ENCODE assay signal across 23 cellular contexts in genomic region chr10:3901370-3901769, GRCh38.
DNase-seq lines count a peak whose midpoint lies in the region; ATAC-seq and TF ChIP-seq lines count a peak whose summit lies in the region.
"Had no signal": no experiment of that assay in that cellular context is flagged by ENCODE, and none has a peak within 500 bp of the region (broad histone marks: within the 10 kb centered on the region; RNA-seq: fewer than 3 reads in every experiment).

No MANE protein-coding gene starts in this region.

- H3K4me3 Mint-ChIP-seq in activated T-cell treated with anti-CD3 and anti-CD28 coated beads, Interleukin-2, amount 50 U/mL, for 72 hours, result peak overlapping the region in 1 of 2 donors; percentile 70
- no peak overlapping the region for H3K4me3 Mint-ChIP-seq in activated T-cell treated with anti-CD3 and anti-CD28 coated beads, Interleukin-2, amount 50 U/mL, for 4 hours
- peak overlapping the region in 2 of 4 donors; percentile 34 to 63 for H3K4me3 Mint-ChIP-seq in IgD-negative memory B cell
- no peak overlapping the region for H3K4me3 Mint-ChIP-seq in activated naive CD8-positive, alpha-beta T cell treated with anti-CD3 and anti-CD28 coated beads, Interleukin-2, amount 50 U/mL, for 24 hours
- H3K4me3 Mint-ChIP-seq: neural progenitor cell had no signal

- peaks cover 2 to 3% of the 10 kb centered on the region in 2 donors for H3K36me3 Mint-ChIP-seq in activated T-cell treated with anti-CD3 and anti-CD28 coated beads, Interleukin-2, amount 50 U/mL, for 72 hours (ENCODE audit: insufficient read depth in 2 of 2)
- H3K36me3 Mint-ChIP-seq in activated T-cell treated with anti-CD3 and anti-CD28 coated beads, Interleukin-2, amount 50 U/mL, for 4 hours (ENCODE audit: insufficient read depth), result no peaks in the 10 kb centered on the region
- H3K36me3 Mint-ChIP-seq in IgD-negative memory B cell, result peaks cover 3% of the 10 kb centered on the region
- no peaks in the 10 kb centered on the region for H3K36me3 Mint-ChIP-seq in activated naive CD8-positive, alpha-beta T cell treated with anti-CD3 and anti-CD28 coated beads, Interleukin-2, amount 50 U/mL, for 24 hours (ENCODE audit: low read depth)
- H3K36me3 Mint-ChIP-seq: neural progenitor cell had no signal

- no peak for TF ChIP-seq CTCF in GM10266 (IDR thresholded peaks at IDR 0.05; ENCODE audit: control insufficient read depth, insufficient read depth, low read depth, missing control alignments)

- no peaks in the 10 kb centered on the region for H3K27me3 Mint-ChIP-seq in activated T-cell treated with anti-CD3 and anti-CD28 coated beads, Interleukin-2, amount 50 U/mL, for 72 hours (ENCODE audit: low read depth)
- no peaks in the 10 kb centered on the region for H3K27me3 Mint-ChIP-seq in activated T-cell treated with anti-CD3 and anti-CD28 coated beads, Interleukin-2, amount 50 U/mL, for 4 hours (ENCODE audit: low read depth)
- no peaks in the 10 kb centered on the region for H3K27me3 Mint-ChIP-seq in IgD-negative memory B cell
- H3K27me3 Mint-ChIP-seq in activated naive CD8-positive, alpha-beta T cell treated with anti-CD3 and anti-CD28 coated beads, Interleukin-2, amount 50 U/mL, for 24 hours, result no peaks in the 10 kb centered on the region

- H3K4me1 ChIP-seq in rectal smooth muscle tissue (ENCODE audit: control insufficient read depth, insufficient read depth, low read length), result peaks cover 4% of the 10 kb centered on the region
- H3K4me1 ChIP-seq: neural progenitor cell had no signal

- H3K27ac ChIP-seq in rectal smooth muscle tissue (ENCODE audit: low read depth, low read length), result peak overlapping the region; percentile 68
- H3K27ac ChIP-seq: neural progenitor cell had no signal

- DNase-seq in activated T-cell treated with anti-CD3 and anti-CD28 coated beads, Interleukin-2, amount 50 U/mL, for 72 hours, result no peak
- no peak for DNase-seq in activated T-cell treated with anti-CD3 and anti-CD28 coated beads, Interleukin-2, amount 50 U/mL, for 4 hours
- no peak for DNase-seq in activated naive CD8-positive, alpha-beta T cell treated with anti-CD3 and anti-CD28 coated beads, Interleukin-2, amount 50 U/mL, for 24 hours
- DNase-seq in GM10266 (ENCODE audit: extremely low spot score) (no peak), NCI-H446 treated with DMSO at 0.1 percent for 48 hours (lab: John Stamatoyannopoulos, UW) (no peak), epidermal melanocyte (ENCODE audit: insufficient read length, low spot score) (no peak)
- DNase-seq: activated CD8-positive, alpha-beta memory T cell treated with anti-CD3 and anti-CD28 coated beads, Interleukin-2, amount 50 U/mL, for 48 hours; activated naive CD4-positive, alpha-beta T cell; aorta; foreskin melanocyte; GDM1; hippocampal formation; Karpas-422; left ventricle myocardium superior; NCI-H1694; NCI-H69; posterior cingulate gyrus; sigmoid colon; SK-N-SH; stimulated activated CD8-positive, alpha-beta memory T cell treated with anti-CD3 and anti-CD28 coated beads, Interleukin-4, amount 100 ng/mL, for 48 hours had no signal

- peaks cover 3 to 5% of the 10 kb centered on the region in 2 donors for H3K9me3 Mint-ChIP-seq in activated T-cell treated with anti-CD3 and anti-CD28 coated beads, Interleukin-2, amount 50 U/mL, for 72 hours
- H3K9me3 Mint-ChIP-seq in activated T-cell treated with anti-CD3 and anti-CD28 coated beads, Interleukin-2, amount 50 U/mL, for 4 hours, result no peaks in the 10 kb centered on the region
- H3K9me3 Mint-ChIP-seq in IgD-negative memory B cell, result peaks cover 0 to 7% (median 5%) of the 10 kb centered on the region in 3 donors
- peaks cover 4% of the 10 kb centered on the region for H3K9me3 Mint-ChIP-seq in activated naive CD8-positive, alpha-beta T cell treated with anti-CD3 and anti-CD28 coated beads, Interleukin-2, amount 50 U/mL, for 24 hours

- H3K9ac ChIP-seq in rectal smooth muscle tissue (ENCODE audit: low read length), result no peak overlapping the region
- H3K9ac ChIP-seq: neural progenitor cell, SK-N-SH had no signal

- H3K27ac Mint-ChIP-seq in activated T-cell treated with anti-CD3 and anti-CD28 coated beads, Interleukin-2, amount 50 U/mL, for 72 hours, result peak overlapping the region; percentile 90
- H3K27ac Mint-ChIP-seq in IgD-negative memory B cell, result peak overlapping the region; percentile 87 to 99 (median 95)
- H3K27ac Mint-ChIP-seq in activated naive CD8-positive, alpha-beta T cell treated with anti-CD3 and anti-CD28 coated beads, Interleukin-2, amount 50 U/mL, for 24 hours, result peak overlapping the region; percentile 73
- H3K27ac Mint-ChIP-seq: neural progenitor cell had no signal

- ATAC-seq in activated T-cell treated with anti-CD3 and anti-CD28 coated beads, Interleukin-2, amount 50 U/mL, for 72 hours (replicated peaks in 1 of 2), result peak; percentile 34 to 42
- ATAC-seq in activated T-cell treated with anti-CD3 and anti-CD28 coated beads, Interleukin-2, amount 50 U/mL, for 4 hours, result no peak
- no peak for ATAC-seq in activated naive CD8-positive, alpha-beta T cell treated with anti-CD3 and anti-CD28 coated beads, Interleukin-2, amount 50 U/mL, for 24 hours

- H3K36me3 ChIP-seq in rectal smooth muscle tissue (ENCODE audit: control insufficient read depth, insufficient read depth, low read length), result no peaks in the 10 kb centered on the region
- H3K36me3 ChIP-seq: neural progenitor cell, sigmoid colon had no signal

- H3K27me3 ChIP-seq in rectal smooth muscle tissue (ENCODE audit: control insufficient read depth, insufficient read depth, low read length), result no peaks in the 10 kb centered on the region
- H3K27me3 ChIP-seq: neural progenitor cell, sigmoid colon had no signal

- H3K4me1 Mint-ChIP-seq in activated T-cell treated with anti-CD3 and anti-CD28 coated beads, Interleukin-2, amount 50 U/mL, for 72 hours (ENCODE audit: low read depth), result peaks cover 51% of the 10 kb centered on the region
- H3K4me1 Mint-ChIP-seq in activated T-cell treated with anti-CD3 and anti-CD28 coated beads, Interleukin-2, amount 50 U/mL, for 4 hours (ENCODE audit: low read depth), result peaks cover 36% of the 10 kb centered on the region
- peaks cover 33 to 40% (median 35%) of the 10 kb centered on the region in 3 donors for H3K4me1 Mint-ChIP-seq in IgD-negative memory B cell
- peaks cover 38% of the 10 kb centered on the region for H3K4me1 Mint-ChIP-seq in activated naive CD8-positive, alpha-beta T cell treated with anti-CD3 and anti-CD28 coated beads, Interleukin-2, amount 50 U/mL, for 24 hours
- H3K4me1 Mint-ChIP-seq: neural progenitor cell had no signal

- no peak overlapping the region for H3K4me3 ChIP-seq in rectal smooth muscle tissue (ENCODE audit: low read length)
- H3K4me3 ChIP-seq: neural progenitor cell, sigmoid colon had no signal

Comparison
In these comparisons a context has a peak if more than half of its experiments do, and no peak if none do; other contexts are left out.
1. ATAC-seq: peak in activated T-cell treated with anti-CD3 and anti-CD28 coated beads, Interleukin-2, amount 50 U/mL, for 72 hours (2 of 2); none in activated T-cell treated with anti-CD3 and anti-CD28 coated beads, Interleukin-2, amount 50 U/mL, for 4 hours (0 of 2) and activated naive CD8-positive, alpha-beta T cell treated with anti-CD3 and anti-CD28 coated beads, Interleukin-2, amount 50 U/mL, for 24 hours (single experiment).
2. Peak in every context shown above with its lines, with median percentiles within 50 percentile points of each other: H3K27ac Mint-ChIP-seq.